Comparison of ENCODE assay signal across 8 cellular contexts in the genomic region with DNA sequence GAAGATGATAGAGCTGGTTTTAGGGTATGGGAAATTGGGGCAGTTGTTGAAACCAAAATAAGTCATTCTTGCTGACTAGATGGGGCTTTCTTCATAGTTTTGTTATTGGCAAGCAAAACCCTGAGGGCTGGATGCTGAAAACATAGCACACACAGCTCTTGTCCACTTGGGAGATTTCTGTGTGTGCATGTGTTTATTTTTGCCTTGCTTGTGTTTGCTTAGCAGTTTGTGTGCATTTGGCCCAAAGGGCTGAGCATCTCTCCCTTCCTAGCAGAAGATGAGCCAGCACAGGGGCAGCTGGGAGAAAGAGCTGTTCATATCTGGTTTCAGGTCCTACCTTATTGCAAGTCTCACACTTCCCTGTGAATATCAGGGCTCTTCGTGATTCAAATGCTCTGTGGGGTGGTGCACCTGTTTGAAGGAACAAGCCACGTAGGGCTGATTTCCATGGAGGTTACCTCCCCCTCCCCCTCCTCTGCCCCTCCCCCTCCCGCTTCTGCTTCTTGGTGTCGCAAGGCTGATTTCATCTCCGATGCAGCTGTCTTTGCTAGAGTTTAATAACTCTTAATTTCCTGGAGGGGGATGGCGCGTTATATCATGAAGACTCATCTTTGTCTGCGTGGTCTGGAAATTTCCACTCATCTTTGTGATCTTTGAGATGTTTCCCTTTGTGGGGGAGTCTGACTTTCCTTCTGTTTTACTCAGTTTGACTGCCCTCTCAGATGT.
A peak's percentile ranks its signal among the peaks of the same experiment; 100 is the strongest.
DNase-seq lines count a peak whose midpoint lies in the region; ATAC-seq and TF ChIP-seq lines count a peak whose summit lies in the region.

No MANE protein-coding gene starts in this region.

- TF ChIP-seq CTCF in nephron (IDR thresholded peaks at IDR 0.05; ENCODE audit: unreplicated experiment in 3 of 3) = no peak

- peaks cover 40% of the 10 kb centered on the region for H3K4me1 ChIP-seq in SJCRH30

- peaks cover 4% of the 10 kb centered on the region for H3K9me3 Mint-ChIP-seq in nephron

- peaks cover 71% of the 10 kb centered on the region for H3K4me1 Mint-ChIP-seq in nephron

- H3K4me3 ChIP-seq in SJCRH30 = no peak overlapping the region

- peak overlapping the region; percentile 31; the same call in 1 of the 2 replicates for H3K27ac ChIP-seq in SJCRH30

- no peaks in the 10 kb centered on the region for H3K27me3 Mint-ChIP-seq in nephron (ENCODE audit: low read depth)

- peaks cover 4% of the 10 kb centered on the region; the same call in 1 of the 2 replicates for H3K9me3 ChIP-seq in SJCRH30 (replicated peaks)

- peak; percentile 55 to 59 for ATAC-seq in activated CD4-positive, CD25-positive, alpha-beta regulatory T cell treated with anti-CD3 and anti-CD28 coated beads, Interleukin-2, amount 50 U/mL, for 24 hours
- ATAC-seq in HG02885 (IDR thresholded peaks at IDR 0.05; ENCODE audit: poor library complexity, unreplicated experiment) = peak; percentile 79
- ATAC-seq in GM18520 (IDR thresholded peaks at IDR 0.05; ENCODE audit: unreplicated experiment) = no peak

- peaks cover 14% of the 10 kb centered on the region; the same call in 1 of the 2 replicates for H3K36me3 ChIP-seq in SJCRH30

- peaks cover 12% of the 10 kb centered on the region for H3K36me3 Mint-ChIP-seq in nephron (ENCODE audit: low read depth)

- no peaks in the 10 kb centered on the region for H3K27me3 ChIP-seq in SJCRH30

- H3K27ac Mint-ChIP-seq in nephron = peak overlapping the region; percentile 86 to 94 (median 89)

- peak overlapping the region in 1 of 3 experiments; percentile 30 for H3K4me3 Mint-ChIP-seq in nephron

- DNase-seq in activated CD4-positive, CD25-positive, alpha-beta regulatory T cell (lab: John Stamatoyannopoulos, UW) = no peak
- peak; percentile 26 to 54 for DNase-seq in SJCRH30
- no peak for DNase-seq in activated effector memory CD4-positive, alpha-beta T cell treated with anti-CD3 and anti-CD28 coated beads, Interleukin-2, amount 50 U/mL, for 16 hours
- no peak for DNase-seq in activated CD4-positive, CD25-positive, alpha-beta regulatory T cell treated with anti-CD3 and anti-CD28 coated beads, Interleukin-2, amount 50 U/mL, for 72 hours

Comparison
In these comparisons a context has a peak if more than half of its experiments do, and no peak if none do; other contexts are left out.
1. DNase-seq: peak in SJCRH30 (2 of 2); none in activated CD4-positive, CD25-positive, alpha-beta regulatory T cell (0 of 4), activated effector memory CD4-positive, alpha-beta T cell treated with anti-CD3 and anti-CD28 coated beads, Interleukin-2, amount 50 U/mL, for 16 hours (single experiment) and activated CD4-positive, CD25-positive, alpha-beta regulatory T cell treated with anti-CD3 and anti-CD28 coated beads, Interleukin-2, amount 50 U/mL, for 72 hours (single experiment).